ENCODE assay signal across 3 cellular contexts in genomic region chr13:109323338-109323737, GRCh38.
"Had no signal": no experiment of that assay in that cellular context is flagged by ENCODE, and none has a peak within 500 bp of the region (broad histone marks: within the 10 kb centered on the region; RNA-seq: fewer than 3 reads in every experiment).

No MANE protein-coding gene starts in this region.

- DNase-seq: GDM1, GF-D8 had no signal

- H3K4me3 ChIP-seq: GM12878 had no signal
